ENCODE assay signal across 8 cellular contexts in the genomic region with DNA sequence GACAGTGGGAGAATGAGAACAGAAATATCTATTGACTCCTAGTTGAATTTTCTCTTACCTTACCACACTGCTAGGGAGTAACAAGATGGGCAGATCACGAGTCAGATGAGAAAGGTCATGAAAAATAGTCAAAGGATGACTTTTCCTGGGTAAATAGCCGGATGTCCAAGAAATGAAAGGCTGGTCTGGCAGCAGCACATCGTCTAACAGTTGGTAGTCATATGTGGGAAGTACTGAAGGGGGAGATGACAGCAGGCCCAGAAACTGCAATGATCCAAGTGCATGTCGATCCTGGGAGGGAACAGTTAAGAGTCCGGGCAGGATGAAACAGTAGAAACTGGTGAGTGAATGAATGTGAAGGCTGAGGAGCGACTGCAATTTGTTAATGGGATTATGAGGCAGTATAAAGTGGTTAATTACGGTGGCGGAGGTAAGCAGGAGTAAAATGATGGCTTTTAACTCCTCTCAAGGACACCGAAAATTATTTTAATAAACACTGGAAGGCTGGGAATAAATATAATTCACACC. TPM values are rescaled to one million over a fixed set of nuclear protein-coding genes. Genes with fewer than 3 reads are reported as not detected.
A peak's percentile ranks its signal among the peaks of the same experiment; 100 is the strongest.
DNase-seq lines count a peak whose midpoint lies in the region; ATAC-seq and TF ChIP-seq lines count a peak whose summit lies in the region.

No MANE protein-coding gene starts in this region.

- 5% methylated on average over 9 of the region's 9 CpGs for WGBS in right cardiac atrium

- ATAC-seq in right cardiac atrium (peak; percentile 34 to 50), sciatic nerve (peak; percentile 48), left lobe of liver (no peak)

- H3K4me3 ChIP-seq in ascending aorta (peak overlapping the region; percentile 90 to 94), right cardiac atrium (ENCODE audit: low read length) (peak overlapping the region; percentile 99)

- intact Hi-C loops in ascending aorta (cut with DNase I) = loop anchor here (5.0 kb wide), 2 partner anchors 92 to 238 kb away; a partner anchor contains a TSS
- intact Hi-C loops in right cardiac atrium (cut with DNase I) = no loop called here
- intact Hi-C loops in sciatic nerve (cut with DNase I) = no loop called here

- H3K4me1 ChIP-seq in ascending aorta (peaks cover 0 to 18% of the 10 kb centered on the region in 2 donors), right cardiac atrium (ENCODE audit: control insufficient read depth, insufficient read depth, low read length) (peaks cover 2% of the 10 kb centered on the region)

- H3K36me3 ChIP-seq in ascending aorta = no peaks in the 10 kb centered on the region

- peak overlapping the region; percentile 98 for H3K27ac ChIP-seq in ascending aorta
- peak overlapping the region; percentile 99 for H3K27ac ChIP-seq in right cardiac atrium (ENCODE audit: low read length)

- no peak for TF ChIP-seq CTCF in ascending aorta (IDR thresholded peaks at IDR 0.05)

- H3K9me3 ChIP-seq in ascending aorta = no peaks in the 10 kb centered on the region
- H3K9me3 ChIP-seq in right cardiac atrium (ENCODE audit: control insufficient read depth, low read length) = no peaks in the 10 kb centered on the region

- DNase-seq in 8988T (peak; percentile 30), GM03348 (ENCODE audit: low spot score) (peak; percentile 84), NCI-H460 (ENCODE audit: extremely low read depth, low read depth) (peak; percentile 43), ascending aorta (ENCODE audit: low spot score in 2 of 2) (peak in 1 of 2 donors; percentile 67), right cardiac atrium (no peak), sciatic nerve (ENCODE audit: low spot score) (no peak), left lobe of liver (ENCODE audit: low spot score) (no peak), ureter (ENCODE audit: low spot score) (no peak)

- H3K27me3 ChIP-seq in ascending aorta (no peaks in the 10 kb centered on the region), right cardiac atrium (ENCODE audit: control insufficient read depth, insufficient read depth) (no peaks in the 10 kb centered on the region)

RNA-seq across cellular contexts. Expression of a gene that starts 1.2 kb away (rescaled TPM):
- 12.5 and 12.7 TPM in 2 replicates for total RNA-seq in NCI-H460 (2014; rRNA removed; shearing (Covaris generic))
- polyA plus RNA-seq in NCI-H460 (2014; cell fraction: nucleus; rRNA removed) = 1.3 and 2.7 TPM in 2 replicates
- total RNA-seq in ascending aorta = 41.4 TPM
- total RNA-seq in right cardiac atrium = 10 to 100 TPM; 62.4 to 71.4 (median 65.1) TPM
- 15.0 TPM for polyA plus RNA-seq in right cardiac atrium
- total RNA-seq in sciatic nerve = 83.5 TPM
- 27.8 TPM for total RNA-seq in left lobe of liver
- total RNA-seq in ureter = 99.2 TPM

RNA-seq across cellular contexts. Expression of a gene that starts 40.3 kb away (rescaled TPM):
- total RNA-seq in NCI-H460 (2014; rRNA removed; shearing (Covaris generic)) = 20.7 and 23.4 TPM in 2 replicates
- 36.4 and 48.6 TPM in 2 replicates for polyA plus RNA-seq in NCI-H460 (2014; cell fraction: nucleus; rRNA removed)
- total RNA-seq in ascending aorta = 175 TPM
- 1 to 10 TPM; 8.1 to 10.0 (median 9.3) TPM for total RNA-seq in right cardiac atrium
- 4.3 TPM for polyA plus RNA-seq in right cardiac atrium
- total RNA-seq in sciatic nerve = 25.6 TPM
- 9.2 TPM for total RNA-seq in left lobe of liver
- total RNA-seq in ureter = 24.0 TPM

Comparison
In these comparisons a context has a peak if more than half of its experiments do, and no peak if none do; other contexts are left out.
1. DNase-seq: peak in 8988T (single experiment), GM03348 (single experiment) and NCI-H460 (single experiment); none in right cardiac atrium (0 of 3), sciatic nerve (single experiment), left lobe of liver (single experiment) and ureter (single experiment).